8 cellular contexts compared by ENCODE assay signal in genomic region chr19:52748336-52748950, GRCh38. TPM values are rescaled to one million over a fixed set of nuclear protein-coding genes. Genes with fewer than 3 reads are reported as not detected.
A peak's percentile ranks its signal among the peaks of the same experiment; 100 is the strongest.
DNase-seq lines count a peak whose midpoint lies in the region; ATAC-seq and TF ChIP-seq lines count a peak whose summit lies in the region.

No MANE protein-coding gene starts in this region.

- intact Hi-C loops in esophagus squamous epithelium (cut with DNase I): no loop called here
- intact Hi-C loops in ovary (cut with DNase I): no loop called here
- intact Hi-C loops in posterior vena cava (cut with DNase I): no loop called here

- H3K9me3 ChIP-seq in esophagus squamous epithelium (no peaks in the 10 kb centered on the region), ovary (no peaks in the 10 kb centered on the region)

- H3K4me1 ChIP-seq in esophagus squamous epithelium (no peaks in the 10 kb centered on the region), ovary (ENCODE audit: insufficient read depth) (no peaks in the 10 kb centered on the region)

- H3K4me3 ChIP-seq in esophagus squamous epithelium (no peak overlapping the region), ovary (no peak overlapping the region)

- no peaks in the 10 kb centered on the region for H3K27me3 ChIP-seq in esophagus squamous epithelium
- no peaks in the 10 kb centered on the region for H3K27me3 ChIP-seq in ovary

- TF ChIP-seq CTCF in esophagus squamous epithelium (IDR thresholded peaks at IDR 0.05) (peak in 5 of 6 experiments; percentile 26 to 43 (median 41)), ovary (IDR thresholded peaks at IDR 0.05) (peak in 2 of 3 donors; percentile 43 to 46)

- in situ Hi-C loops in G401 (cut with HindIII; ENCODE audit: low sequenced_read_pairs): no loop called here

- TF ChIP-seq POLR2A in esophagus squamous epithelium (IDR thresholded peaks at IDR 0.05) (no peak), ovary (IDR thresholded peaks at IDR 0.05) (no peak)

- no peak for ATAC-seq in GM19463 (IDR thresholded peaks at IDR 0.05; ENCODE audit: unreplicated experiment)
- no peak for ATAC-seq in HG03378 (IDR thresholded peaks at IDR 0.05; ENCODE audit: unreplicated experiment)

- TF ChIP-seq EP300 in ovary (IDR thresholded peaks at IDR 0.05): no peak

- WGBS in esophagus squamous epithelium, 2 donors: 28 to 38% methylated on average over 8 of the region's 8 CpGs
- 16 to 23% (median 20%) methylated on average over 8 of the region's 8 CpGs for WGBS in ovary, 3 donors

- DNase-seq in G401 (ENCODE audit: low spot score) (peak; percentile 32), NCI-H460 (ENCODE audit: extremely low read depth, low read depth) (peak; percentile 12), esophagus squamous epithelium (lab: John Stamatoyannopoulos, UW) (no peak), ovary (peak in 1 of 5 donors; percentile 29), 8988T (no peak), posterior vena cava (ENCODE audit: low spot score) (no peak)

- H3K36me3 ChIP-seq in esophagus squamous epithelium: no peaks in the 10 kb centered on the region
- no peaks in the 10 kb centered on the region for H3K36me3 ChIP-seq in ovary

- H3K27ac ChIP-seq in esophagus squamous epithelium: no peak overlapping the region
- H3K27ac ChIP-seq in ovary: no peak overlapping the region

RNA-seq across cellular contexts. Expression of gene ZNF611, which starts 13.6 kb away (rescaled TPM):
- total RNA-seq in G401 (2014; rRNA removed; shearing (Covaris generic)): 3.9 and 8.9 TPM in 2 replicates
- total RNA-seq in NCI-H460 (2014; rRNA removed; shearing (Covaris generic)): 8.2 and 10.5 TPM in 2 replicates
- polyA plus RNA-seq in NCI-H460 (2014; cell fraction: nucleus; rRNA removed): 4.4 and 6.6 TPM in 2 replicates
- total RNA-seq in esophagus squamous epithelium (1 to 10 TPM; 4.9 to 8.7 (median 7.9) TPM), ovary (10 to 100 TPM in 6 of 7 donors, 1 to 10 TPM in 1; 9.9 to 21.5 (median 17.7) TPM), posterior vena cava (10 to 100 TPM; 15.0 to 17.1 TPM)
- 1 to 10 TPM; 5.9 to 6.6 TPM for polyA plus RNA-seq in ovary

RNA-seq across cellular contexts. Expression of gene ZNF600, which starts 38.1 kb away (rescaled TPM):
- total RNA-seq in G401 (2014; rRNA removed; shearing (Covaris generic)): 0.31 and 1.1 TPM in 2 replicates
- total RNA-seq in NCI-H460 (2014; rRNA removed; shearing (Covaris generic)): 5.7 and 7.9 TPM in 2 replicates
- 1.2 and 3.0 TPM in 2 replicates for polyA plus RNA-seq in NCI-H460 (2014; cell fraction: nucleus; rRNA removed)
- total RNA-seq in esophagus squamous epithelium: 10 to 100 TPM in 1 of 4 donors, 1 to 10 TPM in 3; 2.3 to 16.2 (median 4.6) TPM
- 10 to 100 TPM in 2 of 7 donors, 1 to 10 TPM in 5; 5.4 to 11.7 (median 8.1) TPM for total RNA-seq in ovary
- polyA plus RNA-seq in ovary: 1 to 10 TPM; 5.5 to 6.4 TPM
- total RNA-seq in posterior vena cava: 1 to 10 TPM; 6.8 to 7.0 TPM

Comparison
In these comparisons a context has a peak if more than half of its experiments do, and no peak if none do; other contexts are left out.
1. DNase-seq: peak in G401 (single experiment) and NCI-H460 (single experiment); none in esophagus squamous epithelium (single experiment), 8988T (single experiment) and posterior vena cava (single experiment).